In the genomic region with DNA sequence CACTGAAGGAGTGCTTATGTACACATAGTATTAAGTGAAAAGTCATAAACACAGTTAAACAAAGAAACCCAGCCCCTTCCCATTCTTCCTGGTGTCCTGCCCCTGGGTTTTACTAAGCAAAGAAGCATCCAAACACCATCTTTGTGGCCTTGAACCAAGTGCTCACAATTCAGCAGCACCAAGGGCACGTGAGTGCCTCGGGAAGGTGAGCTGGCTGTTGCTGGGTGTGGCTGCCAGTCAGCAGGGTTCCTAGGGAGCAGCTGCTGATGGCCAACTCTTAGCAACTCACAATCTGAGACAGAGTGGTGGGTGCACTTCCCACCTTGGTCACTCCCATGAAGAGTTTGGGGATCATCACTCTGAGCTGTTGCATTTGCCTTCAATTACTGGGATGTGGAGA, we compare ENCODE assay signal across 23 cellular contexts.
A peak's percentile ranks its signal among the peaks of the same experiment; 100 is the strongest.
DNase-seq lines count a peak whose midpoint lies in the region; ATAC-seq and TF ChIP-seq lines count a peak whose summit lies in the region.
"Had no signal": no experiment of that assay in that cellular context is flagged by ENCODE, and none has a peak within 500 bp of the region (broad histone marks: within the 10 kb centered on the region; RNA-seq: fewer than 3 reads in every experiment).

No MANE protein-coding gene starts in this region.

- peak overlapping the region; percentile 38 for H3K27ac Mint-ChIP-seq in activated naive CD8-positive, alpha-beta T cell treated with anti-CD3 and anti-CD28 coated beads, Interleukin-2, amount 50 U/mL, for 24 hours
- H3K27ac Mint-ChIP-seq: activated CD4-positive, alpha-beta T cell treated with anti-CD3 and anti-CD28 coated beads, Interleukin-2, amount 10 ng/mL, durations not matched to agents 24 days and 14 days; H9; T-helper 2 cell treated with Interferon-gamma antibody and Interleukin-4, amounts not matched to agents 5 μg/mL and 100 μg/mL, for 36 hours had no signal

- H3K27me3 Mint-ChIP-seq in activated naive CD8-positive, alpha-beta T cell treated with anti-CD3 and anti-CD28 coated beads, Interleukin-2, amount 50 U/mL, for 24 hours: no peaks in the 10 kb centered on the region
- H3K27me3 Mint-ChIP-seq: activated CD4-positive, alpha-beta T cell treated with anti-CD3 and anti-CD28 coated beads, Interleukin-2, amount 10 ng/mL, durations not matched to agents 24 days and 14 days; naive thymus-derived CD4-positive, alpha-beta T cell had no signal

- H3K4me3 Mint-ChIP-seq in activated naive CD8-positive, alpha-beta T cell treated with anti-CD3 and anti-CD28 coated beads, Interleukin-2, amount 50 U/mL, for 24 hours: no peak overlapping the region
- H3K4me3 Mint-ChIP-seq: activated CD4-positive, alpha-beta T cell treated with anti-CD3 and anti-CD28 coated beads, Interleukin-2, amount 10 ng/mL, durations not matched to agents 24 days and 14 days; H9; naive thymus-derived CD4-positive, alpha-beta T cell; T-helper 2 cell treated with Interferon-gamma antibody and Interleukin-4, amounts not matched to agents 5 μg/mL and 100 μg/mL, for 36 hours had no signal

- DNase-seq in NCI-H748 (lab: John Stamatoyannopoulos, UW; ENCODE audit: unreplicated experiment): peak; percentile 80
- DNase-seq in NCI-H748 treated with DMSO at 0.1 percent for 48 hours (lab: John Stamatoyannopoulos, UW): no peak
- DNase-seq in EH (ENCODE audit: low read depth): peak; percentile 3
- DNase-seq in activated naive CD8-positive, alpha-beta T cell treated with anti-CD3 and anti-CD28 coated beads, Interleukin-2, amount 50 U/mL, for 24 hours: no peak
- peak; percentile 36 for DNase-seq in myocyte (ENCODE audit: low read depth)
- DNase-seq in NCI-H2029 treated with DMSO at 0.1 percent for 48 hours (lab: John Stamatoyannopoulos, UW): no peak
- no peak for DNase-seq in upper lobe of right lung
- DNase-seq: ACHN; activated CD4-positive, alpha-beta T cell treated with anti-CD3 and anti-CD28 coated beads, Interleukin-2, amount 10 ng/mL, durations not matched to agents 24 days and 14 days; activated naive CD4-positive, alpha-beta T cell treated with anti-CD3 and anti-CD28 coated beads, Interleukin-2, amount 50 U/mL, for 16 hours; aorta; DMS53; GDM1; H9; Kasumi-1; left lung; naive thymus-derived CD4-positive, alpha-beta T cell; NCI-H1930; NK-92 treated with Interleukin-12 subunit alpha and Interleukin-12 subunit beta, amount 100 ng/mL, for 24 hours; Right ventricle myocardium superior; stimulated activated naive CD8-positive, alpha-beta T cell treated with anti-CD3 and anti-CD28 coated beads, Interleukin-15, Interleukin-2, amounts not matched to agents 100 U/mL and 50 U/mL, for 24 hours had no signal

- no peak overlapping the region for H3K27ac ChIP-seq in upper lobe of right lung
- H3K27ac ChIP-seq: left lung, thoracic aorta had no signal

- H3K36me3 Mint-ChIP-seq in activated naive CD8-positive, alpha-beta T cell treated with anti-CD3 and anti-CD28 coated beads, Interleukin-2, amount 50 U/mL, for 24 hours (ENCODE audit: low read depth): peaks cover 66% of the 10 kb centered on the region

- H3K9me3 ChIP-seq in upper lobe of right lung: no peaks in the 10 kb centered on the region
- H3K9me3 ChIP-seq: left lung, thoracic aorta had no signal

- intact Hi-C loops in upper lobe of right lung (cut with DNase I): no loop called here

- H3K4me3 ChIP-seq in upper lobe of right lung: no peak overlapping the region
- H3K4me3 ChIP-seq: left lung, thoracic aorta had no signal

- TF ChIP-seq CTCF in upper lobe of right lung (IDR thresholded peaks at IDR 0.05): no peak

- no peaks in the 10 kb centered on the region for H3K27me3 ChIP-seq in upper lobe of right lung
- H3K27me3 ChIP-seq: left lung had no signal

- no peak for ATAC-seq in activated naive CD8-positive, alpha-beta T cell treated with anti-CD3 and anti-CD28 coated beads, Interleukin-2, amount 50 U/mL, for 24 hours
- ATAC-seq in upper lobe of right lung: no peak
- ATAC-seq: left lung; naive thymus-derived CD4-positive, alpha-beta T cell; stimulated activated naive CD8-positive, alpha-beta T cell treated with anti-CD3 and anti-CD28 coated beads, Interleukin-15, Interleukin-2, amounts not matched to agents 100 U/mL and 50 U/mL, for 24 hours had no signal

- H3K4me1 Mint-ChIP-seq in activated naive CD8-positive, alpha-beta T cell treated with anti-CD3 and anti-CD28 coated beads, Interleukin-2, amount 50 U/mL, for 24 hours: no peaks in the 10 kb centered on the region
- H3K4me1 Mint-ChIP-seq: H9 had no signal

- H3K36me3 ChIP-seq in upper lobe of right lung: peaks cover 18% of the 10 kb centered on the region

- no peaks in the 10 kb centered on the region for H3K4me1 ChIP-seq in upper lobe of right lung
- H3K4me1 ChIP-seq: left lung had no signal

- H3K9me3 Mint-ChIP-seq in activated naive CD8-positive, alpha-beta T cell treated with anti-CD3 and anti-CD28 coated beads, Interleukin-2, amount 50 U/mL, for 24 hours: no peaks in the 10 kb centered on the region
- H3K9me3 Mint-ChIP-seq: activated CD4-positive, alpha-beta T cell treated with anti-CD3 and anti-CD28 coated beads, Interleukin-2, amount 10 ng/mL, durations not matched to agents 24 days and 14 days; H9; T-helper 2 cell treated with Interferon-gamma antibody and Interleukin-4, amounts not matched to agents 5 μg/mL and 100 μg/mL, for 36 hours had no signal

Comparison
In these comparisons a context has a peak if more than half of its experiments do, and no peak if none do; other contexts are left out.
1. DNase-seq: peak in NCI-H748 (single experiment), EH (single experiment) and myocyte (single experiment); none in NCI-H748 treated with DMSO at 0.1 percent for 48 hours (single experiment), activated naive CD8-positive, alpha-beta T cell treated with anti-CD3 and anti-CD28 coated beads, Interleukin-2, amount 50 U/mL, for 24 hours (single experiment), NCI-H2029 treated with DMSO at 0.1 percent for 48 hours (single experiment) and upper lobe of right lung (single experiment).